11 cellular contexts compared by ENCODE assay signal in the genomic region with DNA sequence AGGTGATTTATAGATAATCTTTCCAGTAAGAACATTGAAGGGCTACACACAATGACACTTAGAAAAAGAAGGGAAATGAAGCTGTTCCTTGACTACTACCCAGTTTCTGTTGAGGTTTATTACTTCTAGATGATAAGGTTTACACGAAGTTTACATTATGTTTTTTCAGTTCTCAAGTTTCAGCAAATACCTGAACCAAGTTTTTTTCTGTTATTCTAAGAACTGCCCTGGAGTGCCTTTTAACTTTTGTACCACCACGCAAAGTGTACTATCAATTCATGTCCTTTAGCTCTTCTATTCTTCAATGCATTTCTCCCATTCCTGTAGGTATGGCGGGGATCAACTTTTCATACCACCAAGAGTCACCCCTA. TPM values are rescaled to one million over a fixed set of nuclear protein-coding genes. Genes with fewer than 3 reads are reported as not detected.
DNase-seq lines count a peak whose midpoint lies in the region; ATAC-seq and TF ChIP-seq lines count a peak whose summit lies in the region.
"Had no signal": no experiment of that assay in that cellular context is flagged by ENCODE, and none has a peak within 500 bp of the region (broad histone marks: within the 10 kb centered on the region; RNA-seq: fewer than 3 reads in every experiment).

No MANE protein-coding gene starts in this region.

- H3K4me1 Mint-ChIP-seq in MCF 10A (ENCODE audit: insufficient read depth, unreplicated experiment): peaks cover 44% of the 10 kb centered on the region
- H3K4me1 Mint-ChIP-seq in activated T-helper 17 cell treated with anti-CD3 and anti-CD28 coated beads, Interleukin-2, amount 50 U/mL, for 72 hours: peaks cover 27% of the 10 kb centered on the region
- peaks cover 53% of the 10 kb centered on the region for H3K4me1 Mint-ChIP-seq in mesothelial cell of epicardium

- H3K9me3 Mint-ChIP-seq in MCF 10A (ENCODE audit: unreplicated experiment): no peaks in the 10 kb centered on the region
- H3K9me3 Mint-ChIP-seq in activated T-helper 17 cell treated with anti-CD3 and anti-CD28 coated beads, Interleukin-2, amount 50 U/mL, for 72 hours: no peaks in the 10 kb centered on the region
- no peaks in the 10 kb centered on the region for H3K9me3 Mint-ChIP-seq in mesothelial cell of epicardium

- peaks cover 3% of the 10 kb centered on the region for H4K20me1 ChIP-seq in mammary epithelial cell (ENCODE audit: insufficient read depth, low read length)

- H3K9ac ChIP-seq in mammary epithelial cell (ENCODE audit: insufficient read depth, low read length): no peak overlapping the region

- no peaks in the 10 kb centered on the region for H3K36me3 ChIP-seq in mammary epithelial cell (ENCODE audit: insufficient read depth, low read length)

- dilution Hi-C loops in mammary epithelial cell (cut with HindIII; ENCODE audit: low sequenced_read_pairs): no loop called here

- H3K27ac Mint-ChIP-seq in MCF 10A (ENCODE audit: low read depth, unreplicated experiment): peak overlapping the region; percentile 11
- H3K27ac Mint-ChIP-seq in activated T-helper 17 cell treated with anti-CD3 and anti-CD28 coated beads, Interleukin-2, amount 50 U/mL, for 72 hours: peak overlapping the region; percentile 32
- peak overlapping the region; percentile 61 for H3K27ac Mint-ChIP-seq in mesothelial cell of epicardium

- no peak for ATAC-seq in activated T-helper 17 cell treated with anti-CD3 and anti-CD28 coated beads, Interleukin-2, amount 50 U/mL, for 72 hours (replicated peaks)
- ATAC-seq in GM21526 (IDR thresholded peaks at IDR 0.05; ENCODE audit: low FRiP score, unreplicated experiment) (no peak), GM21447 (IDR thresholded peaks at IDR 0.05; ENCODE audit: unreplicated experiment) (no peak)

- CTCF ChIA-PET in MCF 10A (lab: Yijun Ruan, JAX): interaction anchor here (0.6 to 8.2 kb wide), 10 partner anchors 9 to 828 kb away, joined by 3 to 66 read pairs (median 4); no protein-coding TSS in a partner anchor
- CTCF ChIA-PET in mammary epithelial cell (lab: Charles Lee; ENCODE audit: low non-redundant PET): no interaction called here

- H3K4me1 ChIP-seq in mammary epithelial cell (ENCODE audit: insufficient read depth, low read length): peaks cover 35% of the 10 kb centered on the region

- no peaks in the 10 kb centered on the region for H3K27me3 Mint-ChIP-seq in MCF 10A (ENCODE audit: insufficient read depth, unreplicated experiment)
- no peaks in the 10 kb centered on the region for H3K27me3 Mint-ChIP-seq in activated T-helper 17 cell treated with anti-CD3 and anti-CD28 coated beads, Interleukin-2, amount 50 U/mL, for 72 hours
- peaks cover 11% of the 10 kb centered on the region for H3K27me3 Mint-ChIP-seq in mesothelial cell of epicardium (ENCODE audit: low read depth)

- peaks cover 52% of the 10 kb centered on the region for H3K79me2 ChIP-seq in mammary epithelial cell (ENCODE audit: insufficient read depth, low read length)

- H3K36me3 Mint-ChIP-seq in MCF 10A (ENCODE audit: insufficient read depth, unreplicated experiment): peaks cover 17% of the 10 kb centered on the region
- peaks cover 54% of the 10 kb centered on the region for H3K36me3 Mint-ChIP-seq in activated T-helper 17 cell treated with anti-CD3 and anti-CD28 coated beads, Interleukin-2, amount 50 U/mL, for 72 hours (ENCODE audit: low read depth)
- H3K36me3 Mint-ChIP-seq in mesothelial cell of epicardium: no peaks in the 10 kb centered on the region

- no peaks in the 10 kb centered on the region for H3K27me3 ChIP-seq in mammary epithelial cell (ENCODE audit: insufficient read depth, low read length)

- intact Hi-C loops in MCF 10A (cut with micrococcal nuclease) (loop anchor here (10.0 kb wide), 1 partner anchor 694 kb away; no protein-coding TSS in a partner anchor), mammary epithelial cell (cut with micrococcal nuclease) (loop anchor here (10.0 kb wide), 1 partner anchor 394 kb away; no protein-coding TSS in a partner anchor)

- DNase-seq in MCF 10A (ENCODE audit: unreplicated experiment) (no peak), mammary epithelial cell (no peak), mesothelial cell of epicardium (ENCODE audit: low spot score in 2 of 2, unreplicated experiment in 2 of 2) (no peak)
- DNase-seq in stimulated activated CD4-positive, alpha-beta T cell treated with anti-CD3 and anti-CD28 coated beads, Interleukin-12 subunit alpha, Interleukin-12 subunit beta, amount 100 ng/mL, for 4 hours: no peak
- DNase-seq: MV-4-11; stimulated activated CD8-positive, alpha-beta memory T cell treated with anti-CD3 and anti-CD28 coated beads, Interleukin-4, amount 100 ng/mL, for 48 hours had no signal

- H3K4me3 Mint-ChIP-seq in MCF 10A (ENCODE audit: unreplicated experiment): no peak overlapping the region
- H3K4me3 Mint-ChIP-seq in activated T-helper 17 cell treated with anti-CD3 and anti-CD28 coated beads, Interleukin-2, amount 50 U/mL, for 72 hours: peak overlapping the region; percentile 53
- no peak overlapping the region for H3K4me3 Mint-ChIP-seq in mesothelial cell of epicardium

- no peak overlapping the region for H3K4me3 ChIP-seq in mammary epithelial cell (replicated peaks in 1 of 3; ENCODE audit: insufficient read depth in 1 of 3, low read depth in 2 of 3, low read length in 3 of 3)

- no peak overlapping the region for H3K27ac ChIP-seq in mammary epithelial cell (ENCODE audit: insufficient read depth, low read depth, low read length)
- peak overlapping the region; percentile 12 for H3K27ac ChIP-seq in temporal lobe (ENCODE audit: low read depth, low read length)

- H3K9me3 ChIP-seq in mammary epithelial cell (replicated peaks; ENCODE audit: insufficient read depth, low read length): no peaks in the 10 kb centered on the region

- TF ChIP-seq CTCF in MCF 10A (IDR thresholded peaks at IDR 0.05; ENCODE audit: unreplicated experiment) (no peak), mammary epithelial cell (conservative IDR thresholded peaks at IDR 0.05 in 1 of 2, IDR thresholded peaks at IDR 0.05 in 1 of 2; ENCODE audit: extremely low read depth in 1 of 2, insufficient read depth in 1 of 2, low read depth in 1 of 2, low read length in 2 of 2) (no peak), mesothelial cell of epicardium (IDR thresholded peaks at IDR 0.05; ENCODE audit: unreplicated experiment) (no peak)

- 64% methylated on average over 3 of the region's 3 CpGs for WGBS in mammary epithelial cell (ENCODE audit: low coverage, missing lambda C conversion rate)

- BruUV-seq in MCF 10A (replicated peaks; lab: Mats Ljungman, UMichigan) (no TSS peak), mammary epithelial cell (replicated peaks; lab: Mats Ljungman, UMichigan) (no TSS peak)

- in situ Hi-C loops in mammary epithelial cell (cut with MboI; ENCODE audit: low sequenced_read_pairs in 2 of 2): loop anchor here (5.0 to 25.0 kb wide), 3 partner anchors 471 to 1026 kb away; no protein-coding TSS in a partner anchor

- H2AFZ ChIP-seq in mammary epithelial cell (ENCODE audit: low read depth, low read length): no peak overlapping the region

- no peak overlapping the region for H3K4me2 ChIP-seq in mammary epithelial cell (ENCODE audit: insufficient read depth, low read depth, low read length)

- POLR2A ChIA-PET in MCF 10A (lab: Yijun Ruan, JAX): interaction anchor here (1.1 kb wide), 3 partner anchors 473 to 639 kb away, joined by 3 read pairs; a partner anchor contains a TSS

RNA-seq across cellular contexts. Expression of a gene that starts 5.8 kb away (rescaled TPM):
- total RNA-seq in MCF 10A (2022): 9.4 and 10.1 TPM in 2 replicates
- total RNA-seq in mammary epithelial cell: 10 to 100 TPM in 1 of 2 donors, 1 to 10 TPM in 1; 8.8 to 10.0 TPM
- polyA plus RNA-seq in mammary epithelial cell: 6.6 TPM
- polyA minus RNA-seq in mammary epithelial cell: 1.4 TPM
- total RNA-seq in activated T-helper 17 cell treated with anti-CD3 and anti-CD28 coated beads, Interleukin-2, amount 50 U/mL, for 72 hours: 10 to 100 TPM; 22.2 to 29.8 TPM
- total RNA-seq in mesothelial cell of epicardium: 14.1 to 14.8 TPM (median 14.3 TPM) in 3 replicates
- 15.0 TPM for total RNA-seq in temporal lobe

RNA-seq across cellular contexts. Expression of a gene that starts 40.5 kb away (rescaled TPM):
- total RNA-seq in MCF 10A (2022): 0.21 and 0.44 TPM in 2 replicates
- total RNA-seq in mammary epithelial cell: 10 to 100 TPM in 1 of 2 donors, 1 to 10 TPM in 1; 4.3 to 51.0 TPM
- polyA plus RNA-seq in mammary epithelial cell: 10.4 TPM
- polyA minus RNA-seq in mammary epithelial cell: 1.0 TPM
- under 1 TPM; 0.26 to 0.30 TPM for total RNA-seq in activated T-helper 17 cell treated with anti-CD3 and anti-CD28 coated beads, Interleukin-2, amount 50 U/mL, for 72 hours
- total RNA-seq in mesothelial cell of epicardium: 54.4 to 58.3 TPM (median 56.2 TPM) in 3 replicates
- total RNA-seq in temporal lobe: 15.0 TPM
- total RNA-seq: activated CD8-positive, alpha-beta memory T cell treated with anti-CD3 and anti-CD28 coated beads for 36 hours had no signal

Comparison
In these comparisons a context has a peak if more than half of its experiments do, and no peak if none do; other contexts are left out.
1. H3K27ac Mint-ChIP-seq: peak in every context shown above with its lines; median percentile 61 in mesothelial cell of epicardium; 32 in activated T-helper 17 cell treated with anti-CD3 and anti-CD28 coated beads, Interleukin-2, amount 50 U/mL, for 72 hours; 11 in MCF 10A.